ENCODE assay signal across 8 cellular contexts in the genomic region with DNA sequence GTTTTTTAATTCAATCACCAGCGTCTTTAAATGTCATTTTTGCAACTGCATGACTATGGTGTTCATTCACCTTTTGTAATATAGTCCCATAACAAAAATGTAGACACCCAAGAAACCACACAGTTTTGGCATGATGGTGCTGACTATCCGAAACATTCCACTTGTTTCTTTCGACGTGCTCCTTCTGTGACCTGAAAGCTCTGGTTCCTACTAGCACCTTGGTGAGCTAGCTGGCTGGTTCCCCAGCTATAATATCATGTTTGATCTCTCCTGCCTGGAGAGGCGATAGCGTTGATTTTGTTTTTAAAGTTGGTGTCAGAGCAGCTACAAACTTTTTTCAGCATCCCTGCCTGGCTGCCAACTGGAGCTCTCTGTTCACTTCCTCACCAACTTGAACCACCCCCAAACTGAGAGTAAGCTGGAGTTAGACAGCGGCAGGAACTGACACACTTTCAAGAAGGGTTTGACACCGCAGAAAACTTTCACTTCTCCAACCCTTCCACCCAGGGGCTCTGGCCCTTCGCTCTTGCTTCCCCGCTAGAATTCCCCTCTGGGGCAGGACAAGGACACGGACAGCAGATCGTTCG. TPM values are rescaled to one million over a fixed set of nuclear protein-coding genes. Genes with fewer than 3 reads are reported as not detected.
DNase-seq lines count a peak whose midpoint lies in the region; ATAC-seq, FAIRE-seq and TF ChIP-seq lines count a peak whose summit lies in the region.

No MANE protein-coding gene starts in this region.

- H3K4me3 Mint-ChIP-seq in T-helper 17 cell = peak overlapping the region; percentile 97

- H3K36me3 ChIP-seq in body of pancreas (replicated peaks in 1 of 2; ENCODE audit: insufficient read depth in 1 of 2, low read depth in 2 of 2) (no peaks in the 10 kb centered on the region), small intestine (ENCODE audit: control insufficient read depth in 2 of 2, insufficient read depth in 2 of 2, low read length in 2 of 2) (no peaks in the 10 kb centered on the region)

- H3K4me1 Mint-ChIP-seq in T-helper 17 cell = peaks cover 38% of the 10 kb centered on the region

- peak overlapping the region; percentile 96 to 98 (median 98) for H3K27ac ChIP-seq in body of pancreas
- H3K27ac ChIP-seq in small intestine (ENCODE audit: low read depth in 1 of 2, low read length in 1 of 2) = peak overlapping the region; percentile 95 to 99

- H3K36me3 Mint-ChIP-seq in T-helper 17 cell (ENCODE audit: low read depth) = peaks cover 8% of the 10 kb centered on the region

- intact Hi-C loops in body of pancreas (cut with DNase I) = no loop called here

- H3K9me3 ChIP-seq in T-helper 17 cell (ENCODE audit: control insufficient read depth, low read length, poor library complexity, severe bottlenecking) (no peaks in the 10 kb centered on the region), body of pancreas (no peaks in the 10 kb centered on the region), iPS-18c (ENCODE audit: control insufficient read depth, insufficient read depth, low read length) (peaks cover 3% of the 10 kb centered on the region), small intestine (ENCODE audit: control insufficient read depth, low read depth) (no peaks in the 10 kb centered on the region)

- TF ChIP-seq POLR2A in body of pancreas (IDR thresholded peaks at IDR 0.05) = peak in 2 of 3 donors; percentile 16 to 48

- DNase-seq in KG1 (lab: John Stamatoyannopoulos, UW) (peak; percentile 83), T-helper 17 cell (peak in 2 of 3 donors; percentile 30 to 40), body of pancreas (peak; percentile 40 to 67 (median 52)), small intestine (peak; percentile 73), DMS153 (lab: John Stamatoyannopoulos, UW) (no peak)

- peak overlapping the region; percentile 98 for H3K27ac Mint-ChIP-seq in T-helper 17 cell

- ATAC-seq in GM21786 (IDR thresholded peaks at IDR 0.05; ENCODE audit: unreplicated experiment) (peak; percentile 52), T-helper 17 cell (peak; percentile 47), body of pancreas (peak; percentile 14)

- no peaks in the 10 kb centered on the region for H3K27me3 Mint-ChIP-seq in T-helper 17 cell

- H3K4me3 ChIP-seq in GM08714 (ENCODE audit: low read length) (peak overlapping the region; percentile 76), body of pancreas (peak overlapping the region; percentile 59 to 80), iPS-18c (ENCODE audit: insufficient read depth, low read depth, low read length) (peak overlapping the region; percentile 97), small intestine (ENCODE audit: low read depth in 1 of 2, low read length in 2 of 2) (peak overlapping the region; percentile 98 to 99)

- peaks cover 36% of the 10 kb centered on the region for H3K4me1 ChIP-seq in body of pancreas
- peaks cover 2 to 4% of the 10 kb centered on the region in 2 donors for H3K4me1 ChIP-seq in small intestine (ENCODE audit: control insufficient read depth in 2 of 2, insufficient read depth in 1 of 2, low read depth in 1 of 2, low read length in 1 of 2)

- no peak for TF ChIP-seq CTCF in body of pancreas (IDR thresholded peaks at IDR 0.05)

- H3K27me3 ChIP-seq in body of pancreas = no peaks in the 10 kb centered on the region
- no peaks in the 10 kb centered on the region for H3K27me3 ChIP-seq in small intestine (ENCODE audit: control insufficient read depth in 2 of 2, insufficient read depth in 2 of 2, low read length in 2 of 2)

- WGBS in body of pancreas, 2 donors = 0 to 1% methylated on average over 13 of the region's 13 CpGs
- 0 to 2% (median 1%) methylated on average over 13 of the region's 13 CpGs for WGBS in small intestine, 3 donors

- no peak for FAIRE-seq in small intestine (lab: Jason Lieb, UNC)

RNA-seq across cellular contexts. Expression of gene ATAD2B, which starts 1.1 kb away (rescaled TPM):
- total RNA-seq in T-helper 17 cell (10 to 100 TPM; 48.3 to 52.3 TPM), body of pancreas (10 to 100 TPM; 16.8 to 20.0 TPM)
- polyA plus RNA-seq in small intestine = 1 to 10 TPM; 4.0 to 7.8 (median 5.9) TPM

RNA-seq across cellular contexts. Expression of gene UBXN2A, which starts 14.5 kb away (rescaled TPM):
- total RNA-seq in T-helper 17 cell (10 to 100 TPM; 12.0 to 13.9 TPM), body of pancreas (1 to 10 TPM; 4.0 to 7.3 TPM)
- 10 to 100 TPM in 2 of 3 donors, 1 to 10 TPM in 1; 8.7 to 20.0 (median 15.7) TPM for polyA plus RNA-seq in small intestine
